ENCODE assay signal across 9 cellular contexts in genomic region chr5:149162401-149163084, GRCh38. TPM values are rescaled to one million over a fixed set of nuclear protein-coding genes. Genes with fewer than 3 reads are reported as not detected.
DNase-seq lines count a peak whose midpoint lies in the region; ATAC-seq and TF ChIP-seq lines count a peak whose summit lies in the region.
"Had no signal": no experiment of that assay in that cellular context is flagged by ENCODE, and none has a peak within 500 bp of the region (broad histone marks: within the 10 kb centered on the region; RNA-seq: fewer than 3 reads in every experiment).

No MANE protein-coding gene starts in this region.

- TF ChIP-seq RAD21 in HCT116 (IDR thresholded peaks at IDR 0.05; ENCODE audit: low read depth) = no peak

- no peaks in the 10 kb centered on the region for H3K36me3 ChIP-seq in HCT116 (ENCODE audit: control insufficient read depth in 1 of 2, insufficient read depth in 2 of 2, low read length in 2 of 2)
- no peaks in the 10 kb centered on the region for H3K36me3 ChIP-seq in MM.1S (replicated peaks; ENCODE audit: insufficient read depth, low read length)
- no peaks in the 10 kb centered on the region for H3K36me3 ChIP-seq in SJCRH30
- H3K36me3 ChIP-seq: stomach had no signal

- BruUV-seq in HCT116 (replicated peaks; lab: Mats Ljungman, UMichigan) = no TSS peak

- intact Hi-C loops in HCT116 (cut with micrococcal nuclease) = no loop called here

- H3K79me2 ChIP-seq in HCT116 (ENCODE audit: insufficient read depth, low read length) (no peaks in the 10 kb centered on the region), MM.1S (ENCODE audit: low read length) (no peaks in the 10 kb centered on the region)

- H3K27me3 ChIP-seq in HCT116 (ENCODE audit: insufficient read depth, low read length) (no peaks in the 10 kb centered on the region; the same call in 1 of the 2 replicates), MM.1S (replicated peaks; ENCODE audit: insufficient read depth, low read length) (no peaks in the 10 kb centered on the region), SJCRH30 (no peaks in the 10 kb centered on the region)
- H3K27me3 ChIP-seq: stomach had no signal

- H3K9ac ChIP-seq in HCT116 (ENCODE audit: low read length) = peak overlapping the region; percentile 32
- no peak overlapping the region for H3K9ac ChIP-seq in MM.1S (ENCODE audit: low read length)

- H3K9me2 ChIP-seq in HCT116 (ENCODE audit: insufficient read depth) (no peaks in the 10 kb centered on the region), MM.1S (replicated peaks; ENCODE audit: insufficient read depth, low read length) (no peaks in the 10 kb centered on the region)

- peaks cover 11 to 39% of the 10 kb centered on the region in 2 experiments for H3K4me1 ChIP-seq in HCT116 (ENCODE audit: control insufficient read depth in 1 of 2, insufficient read depth in 2 of 2, low read length in 2 of 2)
- no peaks in the 10 kb centered on the region for H3K4me1 ChIP-seq in MM.1S (ENCODE audit: low read length)
- no peaks in the 10 kb centered on the region for H3K4me1 ChIP-seq in SJCRH30
- H3K4me1 ChIP-seq: stomach had no signal

- H3K4me2 ChIP-seq in HCT116 (ENCODE audit: low read length) (peak overlapping the region; percentile 74), MM.1S (ENCODE audit: low read depth, low read length) (no peak overlapping the region)

- RAD21 ChIA-PET in HCT116 (lab: Charles Lee; ENCODE audit: low non-redundant PET in 1 of 2, low total read pairs in 2 of 2, uncharacterized antibody in 2 of 2, unreplicated experiment in 2 of 2) = no interaction called here

- H3K27ac ChIP-seq in HCT116 (ENCODE audit: low read depth, low read length) = no peak overlapping the region
- no peak overlapping the region for H3K27ac ChIP-seq in MM.1S (ENCODE audit: low read length)
- no peak overlapping the region for H3K27ac ChIP-seq in SJCRH30
- H3K27ac ChIP-seq: stomach had no signal

- H2AFZ ChIP-seq in HCT116 (ENCODE audit: low read depth, low read length, poor library complexity, severe bottlenecking) (no peak overlapping the region), MM.1S (ENCODE audit: low read length) (no peak overlapping the region)

- peak; percentile 58 for ATAC-seq in GM18517 (IDR thresholded peaks at IDR 0.05; ENCODE audit: unreplicated experiment)
- peak; percentile 90 for ATAC-seq in HCT116

- H3K4me3 ChIP-seq in HCT116 (replicated peaks in 1 of 2; ENCODE audit: low read depth in 1 of 2, low read length in 2 of 2) (peak overlapping the region in 1 of 2 experiments; percentile 24; a peak in 2 of 4 replicates), MM.1S (ENCODE audit: low read length) (no peak overlapping the region), SJCRH30 (no peak overlapping the region)
- H3K4me3 ChIP-seq: stomach had no signal

- no peak for TF ChIP-seq CTCF in HCT116 (IDR thresholded peaks at IDR 0.05 in 2 of 3, conservative IDR thresholded peaks at IDR 0.05 in 1 of 3; ENCODE audit: borderline replicate concordance in 1 of 3, insufficient read depth in 1 of 3, low read depth in 2 of 3, low read length in 2 of 3)
- no peak for TF ChIP-seq CTCF in MM.1S (IDR thresholded peaks at IDR 0.05; ENCODE audit: low read length)

- no peak for TF ChIP-seq POLR2A in HCT116 (IDR thresholded peaks at IDR 0.05; ENCODE audit: borderline replicate concordance, extremely low read depth, insufficient read depth, insufficient read length)

- POLR2A ChIA-PET in HCT116 (lab: Charles Lee) = no interaction called here

- no peaks in the 10 kb centered on the region for H3F3A ChIP-seq in MM.1S (ENCODE audit: insufficient read depth, low read length)

- CTCF ChIA-PET in HCT116 (lab: Charles Lee) = no interaction called here

- H4K20me1 ChIP-seq in HCT116 (ENCODE audit: insufficient read depth) (no peaks in the 10 kb centered on the region), MM.1S (ENCODE audit: insufficient read depth, low read length) (no peaks in the 10 kb centered on the region)

- DNase-seq in HCT116 (ENCODE audit: low read depth, low spot score) = peak; percentile 74
- DNase-seq in M059J (ENCODE audit: low read depth) = peak; percentile 88
- peak; percentile 73 for DNase-seq in iris pigment epithelial cell (ENCODE audit: low read depth)
- no peak for DNase-seq in HUDEP-2 (lab: John Stamatoyannopoulos, UW; ENCODE audit: unreplicated experiment in 76 of 76)
- no peak for DNase-seq in T-helper 2 cell
- DNase-seq in MM.1S = no peak
- no peak for DNase-seq in SJCRH30
- DNase-seq: stomach had no signal

- no peaks in the 10 kb centered on the region for H3K9me3 ChIP-seq in HCT116 (ENCODE audit: control insufficient read depth in 1 of 2, insufficient read depth in 1 of 2, low read depth in 1 of 2, low read length in 2 of 2)
- no peaks in the 10 kb centered on the region for H3K9me3 ChIP-seq in MM.1S (replicated peaks; ENCODE audit: insufficient read depth, low read length)
- H3K9me3 ChIP-seq in SJCRH30 (replicated peaks) = no peaks in the 10 kb centered on the region
- H3K9me3 ChIP-seq: stomach had no signal

TF ChIP-seq in HCT116, 20 proteins besides CTCF, POLR2A, EP300 and RAD21:
- TF ChIP-seq CEBPB (IDR thresholded peaks at IDR 0.05; ENCODE audit: low read depth) (peak; percentile 81), TCF7L2 (IDR thresholded peaks at IDR 0.05; ENCODE audit: borderline replicate concordance, extremely low read depth, insufficient read depth, insufficient read length) (peak; percentile 81), CBX3 (IDR thresholded peaks at IDR 0.05; ENCODE audit: low read depth) (peak; percentile 74; the same call in 1 of the 2 replicates), FOSL1 (IDR thresholded peaks at IDR 0.05; ENCODE audit: low read depth) (peak; percentile 91), SIN3A (IDR thresholded peaks at IDR 0.05; ENCODE audit: low read depth) (no peak), EGR1 (IDR thresholded peaks at IDR 0.05; ENCODE audit: low read depth) (no peak), MAX (IDR thresholded peaks at IDR 0.05) (0 out of 2 replicates have a peak, but pooled peaks have one; percentile 49), REST (IDR thresholded peaks at IDR 0.05; ENCODE audit: low read depth) (no peak), JUND (IDR thresholded peaks at IDR 0.05) (peak; percentile 91), SRF (IDR thresholded peaks at IDR 0.05; ENCODE audit: low read depth) (peak; percentile 49; the same call in 1 of the 2 replicates), POLR2AphosphoS5 (IDR thresholded peaks at IDR 0.05; ENCODE audit: low read depth, low read length) (peak; percentile 53; the same call in 1 of the 2 replicates), SP1 (IDR thresholded peaks at IDR 0.05; ENCODE audit: low read depth) (peak; percentile 75), ZFX (IDR thresholded peaks at IDR 0.05) (no peak)
- TF ChIP-seq, protein P1, sequence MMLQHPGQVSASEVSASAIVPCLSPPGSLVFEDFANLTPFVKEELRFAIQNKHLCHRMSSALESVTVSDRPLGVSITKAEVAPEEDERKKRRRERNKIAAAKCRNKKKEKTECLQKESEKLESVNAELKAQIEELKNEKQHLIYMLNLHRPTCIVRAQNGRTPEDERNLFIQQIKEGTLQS (IDR thresholded peaks at IDR 0.05) = 0 out of 2 replicates have a peak, but pooled peaks have one; percentile 11
- TF ChIP-seq, protein P2, sequence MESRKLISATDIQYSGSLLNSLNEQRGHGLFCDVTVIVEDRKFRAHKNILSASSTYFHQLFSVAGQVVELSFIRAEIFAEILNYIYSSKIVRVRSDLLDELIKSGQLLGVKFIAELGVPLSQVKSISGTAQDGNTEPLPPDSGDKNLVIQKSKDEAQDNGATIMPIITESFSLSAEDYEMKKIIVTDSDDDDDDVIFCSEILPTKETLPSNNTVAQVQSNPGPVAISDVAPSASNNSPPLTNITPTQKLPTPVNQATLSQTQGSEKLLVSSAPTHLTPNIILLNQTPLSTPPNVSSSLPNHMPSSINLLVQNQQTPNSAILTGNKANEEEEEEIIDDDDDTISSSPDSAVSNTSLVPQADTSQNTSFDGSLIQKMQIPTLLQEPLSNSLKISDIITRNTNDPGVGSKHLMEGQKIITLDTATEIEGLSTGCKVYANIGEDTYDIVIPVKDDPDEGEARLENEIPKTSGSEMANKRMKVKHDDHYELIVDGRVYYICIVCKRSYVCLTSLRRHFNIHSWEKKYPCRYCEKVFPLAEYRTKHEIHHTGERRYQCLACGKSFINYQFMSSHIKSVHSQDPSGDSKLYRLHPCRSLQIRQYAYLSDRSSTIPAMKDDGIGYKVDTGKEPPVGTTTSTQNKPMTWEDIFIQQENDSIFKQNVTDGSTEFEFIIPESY (IDR thresholded peaks at IDR 0.05; ENCODE audit: extremely low read depth, insufficient replicate concordance, low read length) = no peak

RNA-seq across cellular contexts. Expression of gene ABLIM3, which starts 21.2 kb away (rescaled TPM):
- 14.3 TPM for total RNA-seq in HCT116 (2021; ENCODE audit: unreplicated experiment)
- 17.5 and 19.4 TPM in 2 replicates for polyA plus RNA-seq in HCT116 (2012)
- total RNA-seq in M059J (2014; rRNA removed; shearing (Covaris generic)) = 36.7 and 40.7 TPM in 2 replicates
- 0.10 and 0.33 TPM in 2 replicates for total RNA-seq in SJCRH30 (2014; rRNA removed; shearing (Covaris generic))

Comparison
In these comparisons a context has a peak if more than half of its experiments do, and no peak if none do; other contexts are left out.
1. DNase-seq: peak in HCT116 (single experiment), M059J (single experiment) and iris pigment epithelial cell (single experiment); none in HUDEP-2 (0 of 76), T-helper 2 cell (0 of 5), MM.1S (single experiment) and SJCRH30 (0 of 2).
2. RNA of gene ABLIM3, which starts 21.2 kb away (total RNA-seq): 36.7 to 40.7 TPM in M059J and 14.3 TPM in HCT116 (single experiment); 0.10 to 0.33 TPM in SJCRH30; every median in the first group is over 10 times any median in the second.